In genomic region chr3:148044141-148044540, GRCh38 we compare ENCODE assay signal across 26 cellular contexts.
"Had no signal": no experiment of that assay in that cellular context is flagged by ENCODE, and none has a peak within 500 bp of the region (broad histone marks: within the 10 kb centered on the region; RNA-seq: fewer than 3 reads in every experiment).

No MANE protein-coding gene starts in this region.

- DNase-seq: natural killer cell; occipital lobe; ovary; posterior cingulate gyrus; psoas muscle; right cardiac atrium; spleen; stimulated activated CD4-positive, alpha-beta T cell treated with anti-CD3 and anti-CD28 coated beads, Interleukin-12 subunit alpha, Interleukin-12 subunit beta, amount 100 ng/mL, for 4 hours; stimulated activated CD4-positive, alpha-beta T cell treated with anti-CD3 and anti-CD28 coated beads, Interleukin-1b, Interleukin-23, amount 100 ng/mL, for 48 hours; stimulated activated CD4-positive, alpha-beta T cell treated with anti-CD3 and anti-CD28 coated beads, Interleukin-4, amount 100 ng/mL, for 1 hour; stimulated activated CD4-positive, alpha-beta T cell treated with anti-CD3 and anti-CD28 coated beads, Interleukin-4, amount 100 ng/mL, for 4 hours; stimulated activated CD8-positive, alpha-beta memory T cell treated with anti-CD3 and anti-CD28 coated beads, Interleukin-4, amount 100 ng/mL, for 48 hours; stimulated activated naive CD4-positive, alpha-beta T cell; stimulated activated naive CD8-positive, alpha-beta T cell treated with anti-CD3 and anti-CD28 coated beads, Interleukin-15, amount 100 ng/mL, for 72 hours; stimulated activated naive CD8-positive, alpha-beta T cell treated with anti-CD3 and anti-CD28 coated beads, Interleukin-15, Interleukin-2, amounts not matched to agents 100 U/mL and 50 U/mL, for 24 hours; substantia nigra; testis; tibial artery; transverse colon; upper lobe of right lung; uterus had no signal

- H2AFZ ChIP-seq: neural progenitor cell, parathyroid adenoma had no signal

- H3K27me3 ChIP-seq: neural progenitor cell, ovary, spleen, suprapubic skin, testis, tibial artery, transverse colon, upper lobe of right lung, uterus had no signal

- H3K9ac ChIP-seq: neural progenitor cell, parathyroid adenoma had no signal

- H3K4me3 ChIP-seq: neural progenitor cell, ovary, psoas muscle, skin epidermis, smooth muscle cell, spleen, suprapubic skin, testis, tibial artery, transverse colon, upper lobe of right lung, uterus had no signal

- H3K27ac ChIP-seq: neural progenitor cell, ovary, parathyroid adenoma, psoas muscle, skin epidermis, spleen, suprapubic skin, testis, tibial artery, transverse colon, upper lobe of right lung, uterus had no signal

- H3K36me3 ChIP-seq: neural progenitor cell, ovary, spleen, suprapubic skin, tibial artery, transverse colon, upper lobe of right lung, uterus had no signal

- H3K9me3 ChIP-seq: ovary, psoas muscle, suprapubic skin, testis, transverse colon, upper lobe of right lung, uterus had no signal

- H3K79me2 ChIP-seq: parathyroid adenoma had no signal

- H3K4me1 ChIP-seq: neural progenitor cell, parathyroid adenoma, psoas muscle, spleen, suprapubic skin, testis, tibial artery, transverse colon, upper lobe of right lung, uterus had no signal

- H3K4me2 ChIP-seq: neural progenitor cell, smooth muscle cell had no signal
